In the genomic region with DNA sequence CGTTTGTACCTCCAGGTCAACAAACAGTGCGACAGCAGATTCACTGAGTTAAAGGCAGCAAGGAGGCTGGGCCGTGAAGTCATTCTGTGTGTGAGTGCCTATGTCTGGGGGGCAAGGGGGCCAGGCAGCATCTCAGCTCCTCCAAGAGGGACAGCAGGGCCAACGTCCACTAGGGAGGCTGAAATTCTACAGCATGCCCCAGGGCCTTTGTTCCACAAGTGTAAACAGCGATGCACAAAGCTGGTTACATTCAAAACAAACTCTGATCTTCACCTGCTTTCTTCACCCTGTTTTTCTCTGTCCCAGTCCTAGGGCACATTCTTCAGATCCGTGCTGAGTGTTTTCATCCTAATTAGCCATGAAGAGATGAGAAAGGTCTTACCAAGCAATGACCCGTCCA, we compare ENCODE assay signal across 9 cellular contexts.
"Had no signal": no experiment of that assay in that cellular context is flagged by ENCODE, and none has a peak within 500 bp of the region (broad histone marks: within the 10 kb centered on the region; RNA-seq: fewer than 3 reads in every experiment).

No MANE protein-coding gene starts in this region.

- ATAC-seq: GM23338 had no signal

- H3K4me2 ChIP-seq: GM23338, KMS-11 had no signal

- H2AFZ ChIP-seq: GM23338 had no signal

- H3K9ac ChIP-seq: KMS-11 had no signal

- H3K27ac Mint-ChIP-seq: GM23338, H9, IgD-negative memory B cell had no signal

- FAIRE-seq: H1, H54, HTR-8/SVneo had no signal

- H3K4me3 ChIP-seq: GM23338 had no signal

- H3K27ac ChIP-seq: KMS-11 had no signal

- DNase-seq: H9, HCEC 1CT, KBM-7 had no signal
